ENCODE assay signal across 18 cellular contexts in the genomic region with DNA sequence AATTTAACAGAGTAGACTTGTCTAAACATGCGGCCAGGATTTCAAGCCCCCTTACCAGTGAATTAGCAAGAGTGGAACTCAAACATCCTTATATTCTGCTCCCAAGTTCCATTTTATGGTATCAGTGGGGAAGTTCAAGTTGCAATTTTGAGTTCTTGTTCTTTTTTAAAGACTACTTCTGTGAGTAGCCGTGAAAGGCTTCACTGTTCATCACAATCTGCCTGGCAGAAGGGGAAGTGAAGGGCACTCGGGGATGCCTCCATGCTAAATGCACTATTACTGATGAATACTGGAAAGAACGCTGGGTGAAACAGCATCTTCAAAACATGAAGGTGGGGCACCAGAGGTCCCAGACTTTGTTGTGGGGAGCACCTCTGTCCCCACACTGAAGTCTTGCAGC. TPM values are rescaled to one million over a fixed set of nuclear protein-coding genes. Genes with fewer than 3 reads are reported as not detected.
A peak's percentile ranks its signal among the peaks of the same experiment; 100 is the strongest.
DNase-seq lines count a peak whose midpoint lies in the region; ATAC-seq, FAIRE-seq and TF ChIP-seq lines count a peak whose summit lies in the region.
"Had no signal": no experiment of that assay in that cellular context is flagged by ENCODE, and none has a peak within 500 bp of the region (broad histone marks: within the 10 kb centered on the region; RNA-seq: fewer than 3 reads in every experiment).

No MANE protein-coding gene starts in this region.

- H3K36me3 ChIP-seq in DND-41 (ENCODE audit: insufficient read depth, low read length), result no peaks in the 10 kb centered on the region
- H3K36me3 ChIP-seq: BE2C had no signal

- no peak for TF ChIP-seq POLR2A in GM12892 (IDR thresholded peaks at IDR 0.05; ENCODE audit: low read depth, low read length)

- H3K4me2 ChIP-seq in DND-41 (ENCODE audit: insufficient read depth, low read length), result no peak overlapping the region

- no peaks in the 10 kb centered on the region for H3K79me2 ChIP-seq in DND-41 (ENCODE audit: insufficient read depth, low read length)

- H2AFZ ChIP-seq in DND-41 (ENCODE audit: low read depth, low read length), result no peak overlapping the region

- H3K4me1 ChIP-seq in DND-41 (ENCODE audit: insufficient read depth, low read length), result peaks cover 25% of the 10 kb centered on the region
- H3K4me1 ChIP-seq: BE2C had no signal

- H3K9me3 ChIP-seq in DND-41 (ENCODE audit: insufficient read depth, low read length, severe bottlenecking), result peaks cover 6% of the 10 kb centered on the region
- H3K9me3 ChIP-seq: BE2C had no signal

- H3K27ac ChIP-seq in DND-41 (ENCODE audit: low read length), result peak overlapping the region; percentile 44
- H3K27ac ChIP-seq: SK-N-MC had no signal

- DNase-seq in CD1c-positive myeloid dendritic cell (ENCODE audit: extremely low spot score), result peak; percentile 63
- no peak for DNase-seq in DND-41
- peak; percentile 52 for DNase-seq in NOMO-1 treated with dmso at 0.1 percent for 144 hours (lab: John Stamatoyannopoulos, UW; ENCODE audit: unreplicated experiment)
- peak; percentile 71 for DNase-seq in medulla oblongata (ENCODE audit: extremely low spot score)
- DNase-seq in activated CD4-positive, alpha-beta T cell treated with anti-CD3 and anti-CD28 coated beads, Interleukin-2, amount 50 U/mL, for 4 hours, result no peak
- no peak for DNase-seq in NCI-H69 (lab: John Stamatoyannopoulos, UW)
- no peak for DNase-seq in GM12892 (ENCODE audit: insufficient read length)
- DNase-seq: BE2C, DMS 273 treated with DMSO at 0.1 percent for 48 hours, NCI-H1092 treated with DMSO at 0.1 percent for 48 hours, NCI-H1694 treated with DMSO at 0.1 percent for 48 hours, NCI-H2171, NCI-H446 treated with DMSO at 0.1 percent for 48 hours, PC-3, T-helper 17 cell had no signal

- FAIRE-seq in GM12892 (lab: Jason Lieb, UNC), result no peak

- H3K27me3 ChIP-seq in DND-41 (ENCODE audit: insufficient read depth, low read length, poor library complexity), result no peaks in the 10 kb centered on the region
- H3K27me3 ChIP-seq: BE2C had no signal

- H3K4me3 ChIP-seq in DND-41 (ENCODE audit: low read depth in 1 of 2, low read length in 2 of 2), result no peak overlapping the region
- H3K4me3 ChIP-seq: SK-N-MC had no signal

- no peak for TF ChIP-seq CTCF in DND-41 (IDR thresholded peaks at IDR 0.05; ENCODE audit: borderline replicate concordance, extremely low read depth, low read length, poor library complexity, severe bottlenecking)

- ATAC-seq in DND-41 (ENCODE audit: insufficient read depth, low read depth) (no peak), HG03039 (IDR thresholded peaks at IDR 0.05; ENCODE audit: unreplicated experiment) (no peak)
- ATAC-seq: HCT116, PC-3, T-helper 17 cell had no signal

- H4K20me1 ChIP-seq in DND-41 (ENCODE audit: insufficient read depth, low read length), result no peaks in the 10 kb centered on the region

- H3K9ac ChIP-seq in DND-41 (ENCODE audit: low read depth, low read length), result no peak overlapping the region

RNA-seq across cellular contexts. Expression of a gene that starts 22.4 kb away (rescaled TPM):
- polyA plus RNA-seq in GM12892 (2012; ENCODE audit: missing spikeins), result 7.4 TPM

Comparison
In these comparisons a context has a peak if more than half of its experiments do, and no peak if none do; other contexts are left out.
1. DNase-seq: peak in CD1c-positive myeloid dendritic cell (single experiment), NOMO-1 treated with dmso at 0.1 percent for 144 hours (single experiment) and medulla oblongata (single experiment); none in DND-41 (single experiment), activated CD4-positive, alpha-beta T cell treated with anti-CD3 and anti-CD28 coated beads, Interleukin-2, amount 50 U/mL, for 4 hours (0 of 2), NCI-H69 (single experiment) and GM12892 (single experiment).